Comparison of ENCODE assay signal across 1 cellular context in the genomic region with DNA sequence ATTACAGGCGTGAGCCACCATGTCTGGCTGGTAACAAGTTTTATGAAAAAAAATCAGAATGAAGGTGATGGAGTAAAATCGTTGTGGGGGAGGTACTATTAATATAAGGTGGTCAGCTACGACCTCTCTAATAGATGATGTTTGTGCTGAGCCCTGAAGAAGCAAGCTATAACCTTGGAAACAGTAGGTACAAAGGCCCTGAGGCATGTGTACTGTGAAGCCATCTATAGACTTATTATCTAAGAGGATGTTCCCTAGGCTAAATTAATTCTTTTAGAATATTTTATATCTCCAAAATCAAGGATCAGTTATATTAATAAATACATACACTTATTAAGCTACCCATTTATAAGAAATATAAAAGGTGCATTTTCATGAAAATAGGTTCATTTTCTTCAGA.
TF ChIP-seq lines count a peak whose summit lies in the region.

No MANE protein-coding gene starts in this region.

TF ChIP-seq in K562, 482 proteins besides CTCF, POLR2A, EP300 and RAD21:
- TF ChIP-seq NCOA2 (IDR thresholded peaks at IDR 0.05; ENCODE audit: partially characterized antibody in 2 of 2), result no peak
- no peak for TF ChIP-seq ZNF282 (CRISPR knock-in tag; IDR thresholded peaks at IDR 0.05)
- TF ChIP-seq ASH1L (IDR thresholded peaks at IDR 0.05; ENCODE audit: borderline replicate concordance, low read depth, partially characterized antibody), result no peak
- TF ChIP-seq RBM25 (IDR thresholded peaks at IDR 0.05; ENCODE audit: low read depth, low read length, severe bottlenecking), result peak; percentile 94
- no peak for TF ChIP-seq HEY1 (CRISPR knock-in tag; IDR thresholded peaks at IDR 0.05; ENCODE audit: borderline replicate concordance)
- no peak for TF ChIP-seq KLF13 (tag; IDR thresholded peaks at IDR 0.05; ENCODE audit: borderline replicate concordance, low read depth)
